8 cellular contexts compared by ENCODE assay signal in genomic region chr1:228102791-228103620, GRCh38.
DNase-seq lines count a peak whose midpoint lies in the region; ATAC-seq and TF ChIP-seq lines count a peak whose summit lies in the region.

Gene C1orf35, minus strand, starts transcription at chr1:228103325. Its CDS starts 98 bp downstream, at chr1:228103227.

- ATAC-seq in HG03378 (IDR thresholded peaks at IDR 0.05; ENCODE audit: unreplicated experiment) = peak; percentile 42

- TF ChIP-seq POLR2A in GM19099 (IDR thresholded peaks at IDR 0.05; ENCODE audit: extremely low read depth, insufficient read length, low read depth) = peak; percentile 42

- DNase-seq in AG20443 (ENCODE audit: low spot score) (peak; percentile 99), NCI-H446 treated with DMSO at 0.1 percent for 48 hours (lab: John Stamatoyannopoulos, UW) (peak; percentile 83), iris pigment epithelial cell (ENCODE audit: low read depth) (peak; percentile 89)
- peak; percentile 91 for DNase-seq in activated CD4-positive, CD25-positive, alpha-beta regulatory T cell treated with anti-CD3 and anti-CD28 coated beads, Interleukin-2, amount 50 U/mL, for 16 hours (ENCODE audit: low read depth, low spot score)
- DNase-seq in central memory CD4-positive, alpha-beta T cell = peak; percentile 93
- DNase-seq in stimulated activated CD4-positive, alpha-beta T cell treated with anti-CD3 and anti-CD28 coated beads, Interleukin-12 subunit alpha, Interleukin-12 subunit beta, amount 100 ng/mL, for 4 hours = peak; percentile 95

Comparison
In these comparisons a context has a peak if more than half of its experiments do, and no peak if none do; other contexts are left out.
1. Peak in every context shown above with its lines: DNase-seq and ATAC-seq.